In genomic region chr4:67151376-67152343, GRCh38 we compare ENCODE assay signal across 15 cellular contexts.
"Had no signal": no experiment of that assay in that cellular context is flagged by ENCODE, and none has a peak within 500 bp of the region (broad histone marks: within the 10 kb centered on the region; RNA-seq: fewer than 3 reads in every experiment).

No MANE protein-coding gene starts in this region.

- H3K4me3 ChIP-seq: ascending aorta, esophagus muscularis mucosa, neural progenitor cell, pancreas, tibial nerve, uterus had no signal

- H3K27ac ChIP-seq: ascending aorta, esophagus muscularis mucosa, neural progenitor cell, pancreas, tibial nerve, uterus had no signal

- H3K27me3 ChIP-seq: ascending aorta, esophagus muscularis mucosa, neural progenitor cell, pancreas, tibial nerve, uterus had no signal

- H3K36me3 ChIP-seq: ascending aorta, esophagus muscularis mucosa, neural progenitor cell, pancreas, tibial nerve, uterus had no signal

- H3K9ac ChIP-seq: neural progenitor cell had no signal

- H3K9me3 ChIP-seq: ascending aorta, esophagus muscularis mucosa, pancreas, uterus had no signal

- H3K4me1 ChIP-seq: ascending aorta, esophagus muscularis mucosa, neural progenitor cell, pancreas, tibial nerve, uterus had no signal

- ATAC-seq: activated CD8-positive, alpha-beta memory T cell treated with anti-CD3 and anti-CD28 coated beads, Interleukin-2, amount 10 ng/mL, durations not matched to agents 7 days and 5 days; activated naive CD8-positive, alpha-beta T cell treated with anti-CD3 and anti-CD28 coated beads, Interleukin-2, amount 50 U/mL, for 24 hours; stimulated activated naive B cell treated with anti-CD40 and anti-IgM and Interleukin-4, amounts not matched to agents 10 μg/mL and 1 μg/mL and 100 μg/mL, for 72 hours had no signal

- DNase-seq: activated CD4-positive, alpha-beta memory T cell treated with anti-CD3 and anti-CD28 coated beads for 36 hours; activated CD8-positive, alpha-beta memory T cell treated with anti-CD3 and anti-CD28 coated beads, Interleukin-2, amount 10 ng/mL, durations not matched to agents 7 days and 5 days; activated naive CD4-positive, alpha-beta T cell treated with anti-CD3 and anti-CD28 coated beads for 36 hours; activated naive CD8-positive, alpha-beta T cell treated with anti-CD3 and anti-CD28 coated beads, Interleukin-2, amount 50 U/mL, for 24 hours; activated T-cell treated with anti-CD3 and anti-CD28 coated beads, Interleukin-2, amount 50 U/mL, for 1 hour; stimulated activated CD4-positive, alpha-beta T cell treated with anti-CD3 and anti-CD28 coated beads, Interleukin-4, amount 100 ng/mL, for 1 hour; stimulated activated naive B cell treated with anti-CD40 and anti-IgM and Interleukin-4, amounts not matched to agents 10 μg/mL and 1 μg/mL and 100 μg/mL, for 72 hours; T-helper 1 cell; T1000; uterus had no signal
